7 cellular contexts compared by ENCODE assay signal in the genomic region with DNA sequence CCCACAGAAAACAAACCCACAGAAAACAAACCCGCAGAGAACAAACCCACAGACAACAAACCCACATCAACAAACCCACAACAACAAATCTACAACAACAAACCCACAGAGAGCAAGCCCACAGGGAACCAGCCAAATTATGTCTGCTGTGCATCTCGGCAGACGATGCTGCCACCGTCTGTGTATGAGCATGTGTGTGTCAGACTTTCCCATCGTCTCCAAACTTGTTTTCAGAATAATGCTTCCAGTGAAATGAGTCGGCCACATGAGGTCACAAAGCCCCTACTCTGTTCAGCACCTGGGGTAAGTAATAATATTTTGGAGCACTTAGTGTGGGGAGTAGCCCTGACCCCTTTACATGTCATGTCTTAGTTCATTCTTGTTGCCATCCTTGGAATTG.
DNase-seq lines count a peak whose midpoint lies in the region; ATAC-seq and TF ChIP-seq lines count a peak whose summit lies in the region.
"Not testable (repeated sequence)": the region's sequence is repeated elsewhere in the genome, so short reads cannot be mapped to it uniquely, and the experiment has no call there.

No MANE protein-coding gene starts in this region.

- not testable (repeated sequence) for ATAC-seq in activated B cell treated with CpG ODN at 0.5 μM for 24 hours (ENCODE audit: low read depth); activated naive CD8-positive, alpha-beta T cell treated with anti-CD3 and anti-CD28 coated beads, Interleukin-2, amount 10 ng/mL, durations not matched to agents 7 days and 5 days (ENCODE audit: low read depth); memory B cell (ENCODE audit: low read depth); stimulated activated memory B cell treated with anti-CD40 and anti-IgM and Interleukin-4, amounts not matched to agents 10 μg/mL and 1 μg/mL and 100 μg/mL, for 72 hours
- peak; percentile 47 for ATAC-seq in activated CD8-positive, alpha-beta T cell treated with anti-CD3 and anti-CD28 coated beads for 36 hours
- peak; percentile 55 for ATAC-seq in activated T-helper 17 cell treated with anti-CD3 and anti-CD28 coated beads, Interleukin-2, amount 50 U/mL, for 72 hours (replicated peaks)

- peak overlapping the region; percentile 45 to 88 (median 73) for H3K4me3 Mint-ChIP-seq in CD8-positive, alpha-beta memory T cell
- not testable (repeated sequence) for H3K4me3 Mint-ChIP-seq in activated B cell treated with CpG ODN at 0.5 μM for 24 hours; memory B cell; stimulated activated memory B cell treated with anti-CD40 and anti-IgM and Interleukin-4, amounts not matched to agents 10 μg/mL and 1 μg/mL and 100 μg/mL, for 72 hours
- H3K4me3 Mint-ChIP-seq in activated CD8-positive, alpha-beta T cell treated with anti-CD3 and anti-CD28 coated beads for 36 hours, result peak overlapping the region; percentile 31
- peak overlapping the region; percentile 42 for H3K4me3 Mint-ChIP-seq in activated T-helper 17 cell treated with anti-CD3 and anti-CD28 coated beads, Interleukin-2, amount 50 U/mL, for 72 hours
- H3K4me3 Mint-ChIP-seq in activated naive CD8-positive, alpha-beta T cell treated with anti-CD3 and anti-CD28 coated beads, Interleukin-2, amount 10 ng/mL, durations not matched to agents 7 days and 5 days, result peak overlapping the region; percentile 29

- not testable (repeated sequence) for H3K27me3 ChIP-seq in CD8-positive, alpha-beta memory T cell (ENCODE audit: insufficient read depth, low read length, poor library complexity, severe bottlenecking)

- H3K27ac ChIP-seq in CD8-positive, alpha-beta memory T cell (ENCODE audit: low read depth, low read length), result not testable (repeated sequence)

- H3K9me3 ChIP-seq in CD8-positive, alpha-beta memory T cell (ENCODE audit: low read length), result not testable (repeated sequence)

- H3K36me3 Mint-ChIP-seq in CD8-positive, alpha-beta memory T cell; activated B cell treated with CpG ODN at 0.5 μM for 24 hours (ENCODE audit: low read depth); activated CD8-positive, alpha-beta T cell treated with anti-CD3 and anti-CD28 coated beads for 36 hours (ENCODE audit: low read depth); activated T-helper 17 cell treated with anti-CD3 and anti-CD28 coated beads, Interleukin-2, amount 50 U/mL, for 72 hours (ENCODE audit: low read depth); activated naive CD8-positive, alpha-beta T cell treated with anti-CD3 and anti-CD28 coated beads, Interleukin-2, amount 10 ng/mL, durations not matched to agents 7 days and 5 days; memory B cell; stimulated activated memory B cell treated with anti-CD40 and anti-IgM and Interleukin-4, amounts not matched to agents 10 μg/mL and 1 μg/mL and 100 μg/mL, for 72 hours: not testable (repeated sequence)

- TF ChIP-seq CTCF in activated B cell treated with CpG ODN at 0.5 μM for 24 hours (IDR thresholded peaks at IDR 0.05); activated CD8-positive, alpha-beta T cell treated with anti-CD3 and anti-CD28 coated beads for 36 hours (IDR thresholded peaks at IDR 0.05): not testable (repeated sequence)

- not testable (repeated sequence) for DNase-seq in CD8-positive, alpha-beta memory T cell; activated B cell treated with CpG ODN at 0.5 μM for 24 hours; activated CD8-positive, alpha-beta T cell treated with anti-CD3 and anti-CD28 coated beads for 36 hours; activated naive CD8-positive, alpha-beta T cell treated with anti-CD3 and anti-CD28 coated beads, Interleukin-2, amount 10 ng/mL, durations not matched to agents 7 days and 5 days; memory B cell (ENCODE audit: low spot score in 2 of 2)

- intact Hi-C loops in activated B cell treated with CpG ODN at 0.5 μM for 24 hours (cut with micrococcal nuclease); activated CD8-positive, alpha-beta T cell treated with anti-CD3 and anti-CD28 coated beads for 36 hours (cut with micrococcal nuclease): not testable (repeated sequence)

- not testable (repeated sequence) for H3K27me3 Mint-ChIP-seq in CD8-positive, alpha-beta memory T cell; activated B cell treated with CpG ODN at 0.5 μM for 24 hours; activated CD8-positive, alpha-beta T cell treated with anti-CD3 and anti-CD28 coated beads for 36 hours; activated T-helper 17 cell treated with anti-CD3 and anti-CD28 coated beads, Interleukin-2, amount 50 U/mL, for 72 hours; activated naive CD8-positive, alpha-beta T cell treated with anti-CD3 and anti-CD28 coated beads, Interleukin-2, amount 10 ng/mL, durations not matched to agents 7 days and 5 days; memory B cell; stimulated activated memory B cell treated with anti-CD40 and anti-IgM and Interleukin-4, amounts not matched to agents 10 μg/mL and 1 μg/mL and 100 μg/mL, for 72 hours

- CTCF ChIA-PET in CD8-positive, alpha-beta memory T cell (lab: Charles Lee); activated B cell treated with CpG ODN at 0.5 μM for 24 hours (lab: Charles Lee); activated CD8-positive, alpha-beta T cell treated with anti-CD3 and anti-CD28 coated beads for 36 hours (lab: Charles Lee): not testable (repeated sequence)

- not testable (repeated sequence) for H3K4me3 ChIP-seq in CD8-positive, alpha-beta memory T cell (ENCODE audit: low read length)

- H3K9me3 Mint-ChIP-seq in CD8-positive, alpha-beta memory T cell; activated B cell treated with CpG ODN at 0.5 μM for 24 hours; activated CD8-positive, alpha-beta T cell treated with anti-CD3 and anti-CD28 coated beads for 36 hours; activated T-helper 17 cell treated with anti-CD3 and anti-CD28 coated beads, Interleukin-2, amount 50 U/mL, for 72 hours; activated naive CD8-positive, alpha-beta T cell treated with anti-CD3 and anti-CD28 coated beads, Interleukin-2, amount 10 ng/mL, durations not matched to agents 7 days and 5 days; memory B cell; stimulated activated memory B cell treated with anti-CD40 and anti-IgM and Interleukin-4, amounts not matched to agents 10 μg/mL and 1 μg/mL and 100 μg/mL, for 72 hours: not testable (repeated sequence)

- H3K27ac Mint-ChIP-seq in CD8-positive, alpha-beta memory T cell, result peak overlapping the region; percentile 74 to 99 (median 94)
- peak overlapping the region; percentile 56 for H3K27ac Mint-ChIP-seq in activated B cell treated with CpG ODN at 0.5 μM for 24 hours
- peak overlapping the region; percentile 55 for H3K27ac Mint-ChIP-seq in activated CD8-positive, alpha-beta T cell treated with anti-CD3 and anti-CD28 coated beads for 36 hours
- peak overlapping the region; percentile 94 for H3K27ac Mint-ChIP-seq in activated T-helper 17 cell treated with anti-CD3 and anti-CD28 coated beads, Interleukin-2, amount 50 U/mL, for 72 hours
- H3K27ac Mint-ChIP-seq in activated naive CD8-positive, alpha-beta T cell treated with anti-CD3 and anti-CD28 coated beads, Interleukin-2, amount 10 ng/mL, durations not matched to agents 7 days and 5 days, result peak overlapping the region; percentile 83
- peak overlapping the region; percentile 5 for H3K27ac Mint-ChIP-seq in memory B cell
- peak overlapping the region; percentile 82 for H3K27ac Mint-ChIP-seq in stimulated activated memory B cell treated with anti-CD40 and anti-IgM and Interleukin-4, amounts not matched to agents 10 μg/mL and 1 μg/mL and 100 μg/mL, for 72 hours

- H3K4me1 ChIP-seq in CD8-positive, alpha-beta memory T cell (ENCODE audit: insufficient read depth, low read length), result not testable (repeated sequence)

- POLR2A ChIA-PET in CD8-positive, alpha-beta memory T cell (lab: Charles Lee); activated B cell treated with CpG ODN at 0.5 μM for 24 hours (lab: Charles Lee); activated CD8-positive, alpha-beta T cell treated with anti-CD3 and anti-CD28 coated beads for 36 hours (lab: Charles Lee); activated naive CD8-positive, alpha-beta T cell treated with anti-CD3 and anti-CD28 coated beads, Interleukin-2, amount 10 ng/mL, durations not matched to agents 7 days and 5 days (lab: Charles Lee): not testable (repeated sequence)

- not testable (repeated sequence) for H3K4me1 Mint-ChIP-seq in CD8-positive, alpha-beta memory T cell; activated B cell treated with CpG ODN at 0.5 μM for 24 hours; activated CD8-positive, alpha-beta T cell treated with anti-CD3 and anti-CD28 coated beads for 36 hours (ENCODE audit: low read depth); activated T-helper 17 cell treated with anti-CD3 and anti-CD28 coated beads, Interleukin-2, amount 50 U/mL, for 72 hours; activated naive CD8-positive, alpha-beta T cell treated with anti-CD3 and anti-CD28 coated beads, Interleukin-2, amount 10 ng/mL, durations not matched to agents 7 days and 5 days; memory B cell; stimulated activated memory B cell treated with anti-CD40 and anti-IgM and Interleukin-4, amounts not matched to agents 10 μg/mL and 1 μg/mL and 100 μg/mL, for 72 hours

- H3K36me3 ChIP-seq in CD8-positive, alpha-beta memory T cell (ENCODE audit: insufficient read depth, low read length), result not testable (repeated sequence)

Comparison
In these comparisons a context has a peak if more than half of its experiments do, and no peak if none do; other contexts are left out.
1. H3K27ac Mint-ChIP-seq: peak in every context shown above with its lines; median percentile 94 in CD8-positive, alpha-beta memory T cell; 94 in activated T-helper 17 cell treated with anti-CD3 and anti-CD28 coated beads, Interleukin-2, amount 50 U/mL, for 72 hours; 83 in activated naive CD8-positive, alpha-beta T cell treated with anti-CD3 and anti-CD28 coated beads, Interleukin-2, amount 10 ng/mL, durations not matched to agents 7 days and 5 days; 82 in stimulated activated memory B cell treated with anti-CD40 and anti-IgM and Interleukin-4, amounts not matched to agents 10 μg/mL and 1 μg/mL and 100 μg/mL, for 72 hours; 56 in activated B cell treated with CpG ODN at 0.5 μM for 24 hours; 55 in activated CD8-positive, alpha-beta T cell treated with anti-CD3 and anti-CD28 coated beads for 36 hours; 5 in memory B cell.